In the genomic region with DNA sequence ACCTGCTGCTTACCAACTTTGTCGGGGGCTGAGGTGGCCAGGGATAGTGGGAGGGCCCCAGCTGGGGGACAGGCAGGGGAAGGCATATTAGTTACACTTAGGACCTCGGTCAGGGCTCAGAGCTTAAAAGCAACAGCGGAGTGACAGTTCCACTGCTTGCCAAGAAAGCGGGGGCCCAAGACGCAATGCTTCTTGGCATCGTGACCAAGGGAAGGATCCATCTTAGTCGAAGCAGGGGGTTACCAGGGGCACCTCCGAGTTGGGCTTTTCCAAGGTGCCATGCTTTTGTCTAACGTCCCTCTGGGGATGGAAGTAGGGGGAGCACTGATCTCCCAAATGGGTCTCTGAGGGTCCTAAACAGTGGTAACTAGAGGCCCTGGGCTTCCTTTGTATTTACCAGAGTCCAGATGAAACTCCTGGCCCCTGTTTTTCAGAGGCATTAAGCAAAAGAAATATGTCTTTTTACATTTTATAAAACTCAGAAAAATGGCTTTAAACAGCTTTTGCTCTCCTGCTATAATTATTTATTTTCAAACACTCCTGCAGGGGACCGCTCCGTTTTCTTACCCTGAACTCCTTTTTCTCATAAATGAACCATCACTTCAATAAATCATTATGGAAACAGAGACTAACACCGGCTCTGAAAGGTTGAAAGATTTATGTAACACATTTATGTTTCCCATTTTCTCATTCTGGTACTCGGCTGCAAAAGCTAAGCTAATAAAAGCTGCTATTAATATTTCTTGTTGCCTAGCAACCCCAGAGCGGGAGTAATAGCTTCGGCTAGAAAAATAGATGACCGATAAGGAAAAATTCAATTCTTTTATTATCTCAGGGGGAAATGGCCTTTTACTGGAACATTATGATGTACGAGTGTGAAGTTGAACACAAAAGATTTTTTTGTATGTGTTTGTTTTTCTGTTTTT, we compare ENCODE assay signal across 18 cellular contexts.
DNase-seq lines count a peak whose midpoint lies in the region; ATAC-seq and TF ChIP-seq lines count a peak whose summit lies in the region.
"Had no signal": no experiment of that assay in that cellular context is flagged by ENCODE, and none has a peak within 500 bp of the region (broad histone marks: within the 10 kb centered on the region; RNA-seq: fewer than 3 reads in every experiment).

No MANE protein-coding gene starts in this region.

- peak; percentile 17 for DNase-seq in NCI-H2227 (lab: John Stamatoyannopoulos, UW; ENCODE audit: unreplicated experiment)
- DNase-seq in NCI-H2227 treated with DMSO at 0.1 percent for 48 hours (lab: John Stamatoyannopoulos, UW): no peak
- no peak for DNase-seq in colonic mucosa
- no peak for DNase-seq in mesenchymal stem cell
- no peak for DNase-seq in HAP-1 (ENCODE audit: low spot score in 2 of 2)
- DNase-seq in islet precursor cell: no peak
- DNase-seq: activated CD4-positive, CD25-positive, alpha-beta regulatory T cell treated with anti-CD3 and anti-CD28 coated beads, Interleukin-2, amount 50 U/mL, for 72 hours; activated naive CD4-positive, alpha-beta T cell treated with anti-CD3 and anti-CD28 coated beads for 36 hours; brain microvascular endothelial cell; KBM-7; left ventricle myocardium inferior; NCI-H1436; trophoblast cell had no signal

- no peak overlapping the region for H2AFZ ChIP-seq in mesenchymal stem cell (ENCODE audit: low read depth, low read length)

- WGBS in mesenchymal stem cell: 75% methylated on average over 16 of the region's 17 CpGs

- intact Hi-C loops in colonic mucosa (cut with DNase I): no loop called here

- no peak overlapping the region for H2BK120ac ChIP-seq in mesenchymal stem cell (ENCODE audit: low read depth, low read length)

- no peaks in the 10 kb centered on the region for H3K27me3 ChIP-seq in colonic mucosa
- peaks cover 32 to 44% of the 10 kb centered on the region in 2 experiments for H3K27me3 ChIP-seq in mesenchymal stem cell (ENCODE audit: control insufficient read depth in 1 of 2, insufficient read depth in 1 of 2, low read length in 2 of 2)
- no peaks in the 10 kb centered on the region for H3K27me3 ChIP-seq in HAP-1 (ENCODE audit: low read depth)
- H3K27me3 ChIP-seq: brain microvascular endothelial cell had no signal

- H3K18ac ChIP-seq in mesenchymal stem cell (ENCODE audit: low read depth in 1 of 2, low read length in 2 of 2): no peak overlapping the region

- TF ChIP-seq CTCF in colonic mucosa (IDR thresholded peaks at IDR 0.05): no peak

- H3K9ac ChIP-seq in colonic mucosa (ENCODE audit: low read depth in 2 of 2, low read length in 2 of 2): peak overlapping the region in 1 of 2 donors; percentile 32
- peak overlapping the region; percentile 28 for H3K9ac ChIP-seq in mesenchymal stem cell (ENCODE audit: low read length)

- H3K14ac ChIP-seq in mesenchymal stem cell (ENCODE audit: low read length in 2 of 2): no peak overlapping the region

- peak overlapping the region; percentile 63 for H3K27ac ChIP-seq in colonic mucosa
- no peak overlapping the region for H3K27ac ChIP-seq in mesenchymal stem cell (ENCODE audit: low read length, poor library complexity, severe bottlenecking)
- H3K27ac ChIP-seq: brain microvascular endothelial cell, C4-2B, left ventricle myocardium inferior had no signal

- H3K4ac ChIP-seq in mesenchymal stem cell (ENCODE audit: low read depth in 1 of 2, low read length in 2 of 2): no peak overlapping the region

- H2AK5ac ChIP-seq in mesenchymal stem cell (ENCODE audit: low read length, severe bottlenecking): no peak overlapping the region

- no peak overlapping the region for H4K8ac ChIP-seq in mesenchymal stem cell (ENCODE audit: low read length)

- no peak overlapping the region for H3K23ac ChIP-seq in mesenchymal stem cell (ENCODE audit: low read length in 2 of 2)

- H2BK12ac ChIP-seq in mesenchymal stem cell (ENCODE audit: low read length in 2 of 2): no peak overlapping the region

- H2BK15ac ChIP-seq in mesenchymal stem cell (ENCODE audit: low read depth, poor library complexity, severe bottlenecking): no peak overlapping the region

- H3K4me1 ChIP-seq in colonic mucosa: peaks cover 30% of the 10 kb centered on the region
- H3K4me1 ChIP-seq in mesenchymal stem cell (ENCODE audit: control insufficient read depth, insufficient read depth, low read depth, low read length): peaks cover 7% of the 10 kb centered on the region
- H3K4me1 ChIP-seq in HAP-1: peaks cover 9% of the 10 kb centered on the region

- H4K91ac ChIP-seq in mesenchymal stem cell (ENCODE audit: low read length): no peak overlapping the region

- H3K4me3 ChIP-seq in colonic mucosa (no peak overlapping the region), mesenchymal stem cell (ENCODE audit: insufficient read depth in 1 of 2, low read depth in 1 of 2, low read length in 2 of 2) (no peak overlapping the region), HAP-1 (no peak overlapping the region)
- H3K4me3 ChIP-seq: left ventricle myocardium inferior, smooth muscle cell had no signal

- H3K9me3 ChIP-seq in colonic mucosa: no peaks in the 10 kb centered on the region
- H3K9me3 ChIP-seq in mesenchymal stem cell (ENCODE audit: control insufficient read depth, low read length): no peaks in the 10 kb centered on the region
- H3K9me3 ChIP-seq in HAP-1: no peaks in the 10 kb centered on the region
- H3K9me3 ChIP-seq: left ventricle myocardium inferior had no signal

- ATAC-seq in GM21447 (IDR thresholded peaks at IDR 0.05; ENCODE audit: unreplicated experiment) (no peak), HG03457 (IDR thresholded peaks at IDR 0.05; ENCODE audit: unreplicated experiment) (no peak)
- ATAC-seq: stimulated activated effector memory CD8-positive, alpha-beta T cell treated with anti-CD3 and anti-CD28 coated beads, Interleukin-12 subunit alpha, Interleukin-12 subunit beta, amount 100 ng/mL, for 72 hours had no signal

- in situ Hi-C loops in HAP-1 (cut with MboI; ENCODE audit: low sequenced_read_pairs): no loop called here

- no peak overlapping the region for H3K4me2 ChIP-seq in mesenchymal stem cell (ENCODE audit: low read length, poor library complexity, severe bottlenecking)
- H3K4me2 ChIP-seq: smooth muscle cell had no signal

- no peaks in the 10 kb centered on the region for H3K79me1 ChIP-seq in mesenchymal stem cell (replicated peaks; ENCODE audit: low read length, poor library complexity, severe bottlenecking)

- H2BK5ac ChIP-seq in mesenchymal stem cell (ENCODE audit: low read depth, low read length, poor library complexity, severe bottlenecking): no peak overlapping the region

- H3K36me3 ChIP-seq in colonic mucosa (no peaks in the 10 kb centered on the region), mesenchymal stem cell (ENCODE audit: control insufficient read depth in 1 of 2, insufficient read depth in 2 of 2, low read depth in 1 of 2, low read length in 2 of 2) (no peaks in the 10 kb centered on the region), HAP-1 (replicated peaks) (no peaks in the 10 kb centered on the region)
- H3K36me3 ChIP-seq: brain microvascular endothelial cell, left ventricle myocardium inferior had no signal
